In the genomic region with DNA sequence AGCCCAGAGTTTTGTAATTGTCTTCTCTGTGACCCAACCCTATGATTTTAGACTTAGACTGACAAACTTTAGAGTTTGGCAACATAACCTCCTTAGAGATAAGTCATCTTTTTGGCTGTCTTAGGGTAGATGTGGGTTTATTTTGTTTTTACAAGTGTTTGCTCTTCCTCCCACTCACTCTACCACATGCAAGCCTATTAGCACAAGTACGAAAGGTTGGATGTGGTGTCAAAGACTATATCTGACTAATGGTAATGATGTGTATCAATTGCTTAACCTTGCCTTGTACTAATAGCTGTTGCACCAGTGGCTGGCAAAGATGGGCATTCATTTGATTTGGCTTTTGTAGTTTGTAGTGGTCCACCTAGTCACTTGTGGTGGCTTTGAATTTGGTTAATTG, we compare ENCODE assay signal across 20 cellular contexts. TPM values are rescaled to one million over a fixed set of nuclear protein-coding genes. Genes with fewer than 3 reads are reported as not detected.
DNase-seq lines count a peak whose midpoint lies in the region; ATAC-seq and TF ChIP-seq lines count a peak whose summit lies in the region.
"Had no signal": no experiment of that assay in that cellular context is flagged by ENCODE, and none has a peak within 500 bp of the region (broad histone marks: within the 10 kb centered on the region; RNA-seq: fewer than 3 reads in every experiment).

No MANE protein-coding gene starts in this region.

- no peaks in the 10 kb centered on the region for H3K36me3 ChIP-seq in mesendoderm (ENCODE audit: control insufficient read depth, insufficient read depth, low read length)
- H3K36me3 ChIP-seq in SJCRH30 = no peaks in the 10 kb centered on the region
- H3K36me3 ChIP-seq: left lung had no signal

- H3K9ac ChIP-seq in mesendoderm (ENCODE audit: low read length) = no peak overlapping the region

- no peak overlapping the region for H2BK120ac ChIP-seq in mesendoderm (ENCODE audit: low read depth, low read length)

- no peak overlapping the region for H3K56ac ChIP-seq in mesendoderm (ENCODE audit: low read length)

- no peak for TF ChIP-seq CTCF in choroid plexus epithelial cell (conservative IDR thresholded peaks at IDR 0.05; ENCODE audit: low read depth, low read length)

- peak; percentile 42 for DNase-seq in Daoy (ENCODE audit: low read depth)
- DNase-seq in NCI-H226 = peak; percentile 87
- peak; percentile 93 for DNase-seq in choroid plexus epithelial cell (ENCODE audit: low read depth)
- peak; percentile 4 for DNase-seq in mesendoderm
- no peak for DNase-seq in left colon
- DNase-seq in SJCRH30 = no peak
- DNase-seq: activated CD4-positive, alpha-beta T cell treated with anti-CD3 and anti-CD28 coated beads, Interleukin-2, amount 50 U/mL, for 1 hour; activated CD8-positive, alpha-beta memory T cell treated with anti-CD3 and anti-CD28 coated beads, Interleukin-2, amount 50 U/mL, for 48 hours; DMS79; Karpas-422; left lung; NCI-H1417; NCI-H2107; NCI-H524 treated with DMSO at 0.1 percent for 48 hours; psoas muscle; SHP77; T-cell; testis had no signal

- no peak overlapping the region for H2AK5ac ChIP-seq in mesendoderm (ENCODE audit: low read length)

- H3K4me3 ChIP-seq in choroid plexus epithelial cell (ENCODE audit: low read depth, low read length) = no peak overlapping the region
- no peak overlapping the region for H3K4me3 ChIP-seq in mesendoderm (ENCODE audit: low read length)
- no peak overlapping the region for H3K4me3 ChIP-seq in SJCRH30
- H3K4me3 ChIP-seq: left lung, psoas muscle, testis had no signal

- H3K18ac ChIP-seq in mesendoderm (ENCODE audit: low read length) = no peak overlapping the region

- no CpG with 5 or more reads among the region's 1 CpG for WGBS in mesendoderm (ENCODE audit: extremely low coverage, insufficient coverage, low lambda C conversion rate)

- H2BK5ac ChIP-seq in mesendoderm (ENCODE audit: low read length) = no peak overlapping the region

- H3K9me3 ChIP-seq in SJCRH30 (replicated peaks) = no peaks in the 10 kb centered on the region
- H3K9me3 ChIP-seq: psoas muscle, testis had no signal

- no peak overlapping the region for H3K23ac ChIP-seq in mesendoderm (ENCODE audit: low read length)

- H3K4me2 ChIP-seq in mesendoderm (ENCODE audit: low read length) = no peak overlapping the region

- no peak overlapping the region for H4K8ac ChIP-seq in mesendoderm (ENCODE audit: low read depth, low read length)

- H3K27me3 ChIP-seq in mesendoderm (ENCODE audit: insufficient read depth, low read length, poor library complexity) = no peaks in the 10 kb centered on the region
- no peaks in the 10 kb centered on the region for H3K27me3 ChIP-seq in SJCRH30
- H3K27me3 ChIP-seq: left lung, testis had no signal

- H3K79me1 ChIP-seq in mesendoderm (ENCODE audit: low read length) = no peaks in the 10 kb centered on the region

- H3K4ac ChIP-seq in mesendoderm (ENCODE audit: low read depth, low read length) = no peak overlapping the region

- no peak overlapping the region for H2BK15ac ChIP-seq in mesendoderm (replicated peaks; ENCODE audit: low read depth)

- no peak for ATAC-seq in left colon
- ATAC-seq in HG03460 (IDR thresholded peaks at IDR 0.05; ENCODE audit: unreplicated experiment) = no peak
- ATAC-seq in HG03442 (IDR thresholded peaks at IDR 0.05; ENCODE audit: unreplicated experiment) = no peak
- ATAC-seq: left lung, psoas muscle, T-cell had no signal

- H3K27ac ChIP-seq in mesendoderm (ENCODE audit: low read depth, low read length) (no peak overlapping the region), SJCRH30 (no peak overlapping the region)
- H3K27ac ChIP-seq: left lung, psoas muscle, testis had no signal

- H3K79me2 ChIP-seq in mesendoderm (ENCODE audit: control insufficient read depth, insufficient read depth, low read length) = no peaks in the 10 kb centered on the region

- H3K4me1 ChIP-seq in mesendoderm (ENCODE audit: control insufficient read depth, low read depth, low read length) (no peaks in the 10 kb centered on the region), SJCRH30 (no peaks in the 10 kb centered on the region)
- H3K4me1 ChIP-seq: left lung, psoas muscle, testis had no signal

- no peak overlapping the region for H4K5ac ChIP-seq in mesendoderm (ENCODE audit: low read length)

- intact Hi-C loops in left colon (cut with DNase I, micrococcal nuclease) = no loop called here

RNA-seq across cellular contexts. Expression of gene SLC25A46, which starts 46.5 kb away (rescaled TPM):
- total RNA-seq in Daoy (2014; rRNA removed; shearing (Covaris generic)) = 86.3 and 90.3 TPM in 2 replicates
- 19.4 TPM for polyA plus RNA-seq in mesendoderm (2013, experiment 1 of 2)
- 19.8 TPM for polyA plus RNA-seq in mesendoderm (2013, experiment 2 of 2)
- 10 to 100 TPM; 44.7 to 54.6 TPM for total RNA-seq in left colon
- total RNA-seq in SJCRH30 (2014; rRNA removed; shearing (Covaris generic)) = 41.8 and 47.3 TPM in 2 replicates

RNA-seq across cellular contexts. Expression of gene TMEM232, which starts 58.9 kb away (rescaled TPM):
- not detected in 2 replicates for total RNA-seq in Daoy (2014; rRNA removed; shearing (Covaris generic))
- 1.1 TPM for polyA plus RNA-seq in mesendoderm (2013, experiment 1 of 2)
- 1.3 TPM for polyA plus RNA-seq in mesendoderm (2013, experiment 2 of 2)
- 1 to 10 TPM; 3.1 to 3.7 TPM for total RNA-seq in left colon
- 0.97 and 1.7 TPM in 2 replicates for total RNA-seq in SJCRH30 (2014; rRNA removed; shearing (Covaris generic))

Comparison
In these comparisons a context has a peak if more than half of its experiments do, and no peak if none do; other contexts are left out.
1. DNase-seq: peak in Daoy (single experiment), NCI-H226 (single experiment), choroid plexus epithelial cell (single experiment) and mesendoderm (single experiment); none in left colon (0 of 2) and SJCRH30 (0 of 2).